9 cellular contexts compared by ENCODE assay signal in genomic region chr12:9736931-9737705, GRCh38. TPM values are rescaled to one million over a fixed set of nuclear protein-coding genes. Genes with fewer than 3 reads are reported as not detected.
A peak's percentile ranks its signal among the peaks of the same experiment; 100 is the strongest.
DNase-seq lines count a peak whose midpoint lies in the region; ATAC-seq and TF ChIP-seq lines count a peak whose summit lies in the region.
"Had no signal": no experiment of that assay in that cellular context is flagged by ENCODE, and none has a peak within 500 bp of the region (broad histone marks: within the 10 kb centered on the region; RNA-seq: fewer than 3 reads in every experiment).

No MANE protein-coding gene starts in this region.

- DNase-seq in CD4-positive, alpha-beta memory T cell, result peak in 3 of 5 donors; percentile 38 to 41 (median 40)
- DNase-seq in MV-4-11 (lab: John Stamatoyannopoulos, UW) (peak; percentile 91), natural killer cell (no peak), midbrain (lab: John Stamatoyannopoulos, UW) (no peak), amygdala (lab: John Stamatoyannopoulos, UW) (no peak), kidney glomerular epithelial cell (lab: John Stamatoyannopoulos, UW) (no peak), NCI-H146 (lab: John Stamatoyannopoulos, UW) (no peak)
- DNase-seq in activated naive CD8-positive, alpha-beta T cell treated with anti-CD3 and anti-CD28 coated beads for 36 hours, result no peak

- H3K36me3 Mint-ChIP-seq in CD4-positive, alpha-beta memory T cell, result no peaks in the 10 kb centered on the region
- peaks cover 23% of the 10 kb centered on the region for H3K36me3 Mint-ChIP-seq in activated naive CD8-positive, alpha-beta T cell treated with anti-CD3 and anti-CD28 coated beads for 36 hours
- no peaks in the 10 kb centered on the region for H3K36me3 Mint-ChIP-seq in natural killer cell

- no peak for ATAC-seq in natural killer cell

- peaks cover 62% of the 10 kb centered on the region for H3K4me1 ChIP-seq in CD4-positive, alpha-beta memory T cell (ENCODE audit: insufficient read depth, low read length)

- H3K27ac ChIP-seq in CD4-positive, alpha-beta memory T cell (ENCODE audit: low read depth, low read length), result peak overlapping the region; percentile 41

- POLR2A ChIA-PET in CD4-positive, alpha-beta memory T cell (lab: Charles Lee; ENCODE audit: partially characterized antibody), result interaction anchor here (0.8 to 1.4 kb wide), 7 partner anchors 15 to 90 kb away, joined by 3 to 6 read pairs (median 4); partner anchors contain the start of genes CD69 and CLEC2D

- no peaks in the 10 kb centered on the region for H3K27me3 ChIP-seq in CD4-positive, alpha-beta memory T cell (ENCODE audit: insufficient read depth, low read length)

- no peaks in the 10 kb centered on the region for H3K9me3 ChIP-seq in CD4-positive, alpha-beta memory T cell (ENCODE audit: control insufficient read depth in 1 of 2, low read length in 2 of 2)

- TF ChIP-seq CTCF in natural killer cell (IDR thresholded peaks at IDR 0.05), result no peak

- peak overlapping the region; percentile 31 to 81 (median 62) for H3K4me3 Mint-ChIP-seq in CD4-positive, alpha-beta memory T cell
- H3K4me3 Mint-ChIP-seq in activated naive CD8-positive, alpha-beta T cell treated with anti-CD3 and anti-CD28 coated beads for 36 hours, result peak overlapping the region; percentile 27
- peak overlapping the region; percentile 49 for H3K4me3 Mint-ChIP-seq in natural killer cell

- peaks cover 44 to 63% (median 54%) of the 10 kb centered on the region in 4 donors for H3K4me1 Mint-ChIP-seq in CD4-positive, alpha-beta memory T cell
- H3K4me1 Mint-ChIP-seq in activated naive CD8-positive, alpha-beta T cell treated with anti-CD3 and anti-CD28 coated beads for 36 hours, result peaks cover 59% of the 10 kb centered on the region
- peaks cover 36 to 49% of the 10 kb centered on the region in 2 donors for H3K4me1 Mint-ChIP-seq in natural killer cell

- CTCF ChIA-PET in CD4-positive, alpha-beta memory T cell (lab: Charles Lee; ENCODE audit: partially characterized antibody), result interaction anchor here (0.8 to 1.4 kb wide), 3 partner anchors 61 to 405 kb away, joined by 3 to 4 read pairs (median 4); no protein-coding TSS in a partner anchor

- H3K27me3 Mint-ChIP-seq in CD4-positive, alpha-beta memory T cell, result no peaks in the 10 kb centered on the region
- no peaks in the 10 kb centered on the region for H3K27me3 Mint-ChIP-seq in activated naive CD8-positive, alpha-beta T cell treated with anti-CD3 and anti-CD28 coated beads for 36 hours
- no peaks in the 10 kb centered on the region for H3K27me3 Mint-ChIP-seq in natural killer cell (ENCODE audit: low read depth in 2 of 2)

- peak overlapping the region; percentile 68 to 96 (median 92) for H3K27ac Mint-ChIP-seq in CD4-positive, alpha-beta memory T cell
- H3K27ac Mint-ChIP-seq in activated naive CD8-positive, alpha-beta T cell treated with anti-CD3 and anti-CD28 coated beads for 36 hours, result peak overlapping the region; percentile 86
- H3K27ac Mint-ChIP-seq in natural killer cell, result peak overlapping the region; percentile 53 to 81

- intact Hi-C loops in CD4-positive, alpha-beta memory T cell (cut with micrococcal nuclease), result no loop called here
- intact Hi-C loops in natural killer cell (cut with micrococcal nuclease), result no loop called here

- no peak overlapping the region for H3K4me3 ChIP-seq in CD4-positive, alpha-beta memory T cell (ENCODE audit: low read length in 2 of 2)

- H3K9me3 Mint-ChIP-seq in CD4-positive, alpha-beta memory T cell, result peaks cover 0 to 2% (median 0%) of the 10 kb centered on the region in 8 donors
- H3K9me3 Mint-ChIP-seq in activated naive CD8-positive, alpha-beta T cell treated with anti-CD3 and anti-CD28 coated beads for 36 hours, result peaks cover 20% of the 10 kb centered on the region
- no peaks in the 10 kb centered on the region for H3K9me3 Mint-ChIP-seq in natural killer cell

- H3K36me3 ChIP-seq in CD4-positive, alpha-beta memory T cell (ENCODE audit: insufficient read depth, low read length), result no peaks in the 10 kb centered on the region

RNA-seq across cellular contexts. Expression of gene CLECL1, which starts 4.2 kb away (rescaled TPM):
- total RNA-seq in CD4-positive, alpha-beta memory T cell, result 1 to 10 TPM; 7.2 to 8.6 TPM
- polyA plus RNA-seq in CD4-positive, alpha-beta memory T cell, result 1 to 10 TPM; 4.3 to 7.5 TPM
- 1 to 10 TPM; 6.4 to 7.0 TPM for total RNA-seq in activated naive CD8-positive, alpha-beta T cell treated with anti-CD3 and anti-CD28 coated beads for 36 hours
- 1 to 10 TPM in 1 of 3 donors, under 1 TPM in 2; 0.64 to 1.5 (median 0.72) TPM for total RNA-seq in natural killer cell
- total RNA-seq: M059J had no signal

RNA-seq across cellular contexts. Expression of gene CD69, which starts 23.6 kb away (rescaled TPM):
- 10 to 100 TPM; 31.0 to 35.9 TPM for total RNA-seq in CD4-positive, alpha-beta memory T cell
- polyA plus RNA-seq in CD4-positive, alpha-beta memory T cell, result 1,000 to 10,000 TPM in 1 of 2 donors, 100 to 1,000 TPM in 1; 145 to 1,121 TPM
- total RNA-seq in activated naive CD8-positive, alpha-beta T cell treated with anti-CD3 and anti-CD28 coated beads for 36 hours, result 100 to 1,000 TPM; 143 to 152 TPM
- total RNA-seq in natural killer cell, result 1,000 to 10,000 TPM in 1 of 3 donors, 100 to 1,000 TPM in 2; 739 to 1,541 (median 990) TPM

Comparison
In these comparisons a context has a peak if more than half of its experiments do, and no peak if none do; other contexts are left out.
1. DNase-seq: peak in CD4-positive, alpha-beta memory T cell (3 of 5) and MV-4-11 (single experiment); none in activated naive CD8-positive, alpha-beta T cell treated with anti-CD3 and anti-CD28 coated beads for 36 hours (single experiment), natural killer cell (single experiment), midbrain (single experiment), amygdala (0 of 56), kidney glomerular epithelial cell (single experiment) and NCI-H146 (single experiment).
2. RNA of gene CD69, which starts 23.6 kb away (total RNA-seq): 739 to 1,541 TPM in natural killer cell; 143 to 152 TPM in activated naive CD8-positive, alpha-beta T cell treated with anti-CD3 and anti-CD28 coated beads for 36 hours and 31.0 to 35.9 TPM in CD4-positive, alpha-beta memory T cell; every median in the first group is over 4 times any median in the second.
3. Peak in every context shown above with its lines, with median percentiles within 50 percentile points of each other: H3K27ac Mint-ChIP-seq and H3K4me3 Mint-ChIP-seq.